12 cellular contexts compared by ENCODE assay signal in genomic region chr2:121599963-121600651, GRCh38. TPM values are rescaled to one million over a fixed set of nuclear protein-coding genes. Genes with fewer than 3 reads are reported as not detected.
DNase-seq lines count a peak whose midpoint lies in the region; ATAC-seq and TF ChIP-seq lines count a peak whose summit lies in the region.
"Had no signal": no experiment of that assay in that cellular context is flagged by ENCODE, and none has a peak within 500 bp of the region (broad histone marks: within the 10 kb centered on the region; RNA-seq: fewer than 3 reads in every experiment).

No MANE protein-coding gene starts in this region.

- H3K9me3 ChIP-seq in CD4-positive, alpha-beta memory T cell (ENCODE audit: control insufficient read depth in 1 of 2, low read length in 2 of 2): no peaks in the 10 kb centered on the region
- no peaks in the 10 kb centered on the region for H3K9me3 ChIP-seq in PC-3 (ENCODE audit: low read length)
- H3K9me3 ChIP-seq in vagina: no peaks in the 10 kb centered on the region
- H3K9me3 ChIP-seq: HAP-1, sigmoid colon had no signal

- H3K27me3 Mint-ChIP-seq in CD4-positive, alpha-beta memory T cell: no peaks in the 10 kb centered on the region

- H3K9me3 Mint-ChIP-seq in CD4-positive, alpha-beta memory T cell: no peaks in the 10 kb centered on the region

- H3K36me3 ChIP-seq in CD4-positive, alpha-beta memory T cell (ENCODE audit: insufficient read depth, low read length): peaks cover 6% of the 10 kb centered on the region
- H3K36me3 ChIP-seq in PC-3 (ENCODE audit: low read depth, low read length) (peaks cover under 1% of the 10 kb centered on the region; the same call in 1 of the 2 replicates), vagina (peaks cover 0 to 6% of the 10 kb centered on the region in 2 donors)

- CTCF ChIA-PET in CD4-positive, alpha-beta memory T cell (lab: Charles Lee; ENCODE audit: partially characterized antibody): no interaction called here
- CTCF ChIA-PET in PC-3 (lab: Charles Lee): no interaction called here

- no peaks in the 10 kb centered on the region for H3F3A ChIP-seq in PC-3 (ENCODE audit: low read length, unreplicated experiment)

- H3K4me3 Mint-ChIP-seq in CD4-positive, alpha-beta memory T cell: peak overlapping the region in 2 of 8 donors; percentile 33 to 42

- peaks cover 37 to 81% (median 67%) of the 10 kb centered on the region in 4 donors for H3K4me1 Mint-ChIP-seq in CD4-positive, alpha-beta memory T cell

- no peak overlapping the region; the same call in 1 of the 2 replicates for H3K9ac ChIP-seq in PC-3 (ENCODE audit: low read length)

- no TSS peak for BruUV-seq in PC-3 (replicated peaks; lab: Mats Ljungman, UMichigan)

- peak; percentile 69 for ATAC-seq in GM18907 (IDR thresholded peaks at IDR 0.05; ENCODE audit: unreplicated experiment)
- ATAC-seq in HG02885 (IDR thresholded peaks at IDR 0.05; ENCODE audit: poor library complexity, unreplicated experiment): peak; percentile 73
- peak; percentile 70 for ATAC-seq in PC-3

- intact Hi-C loops in CD4-positive, alpha-beta memory T cell (cut with micrococcal nuclease): loop anchor here (5.0 kb wide), 1 partner anchor 47 kb away; the partner anchor contains the start of gene CLASP1
- intact Hi-C loops in PC-3 (cut with micrococcal nuclease): loop anchor here (10.0 kb wide), 1 partner anchor 195 kb away; no protein-coding TSS in a partner anchor
- intact Hi-C loops in vagina (cut with DNase I): no loop called here

- no peak overlapping the region for H2AFZ ChIP-seq in PC-3 (ENCODE audit: low read length)

- no peak for TF ChIP-seq CTCF in PC-3 (conservative IDR thresholded peaks at IDR 0.05; ENCODE audit: low read depth, low read length)
- TF ChIP-seq CTCF in vagina (IDR thresholded peaks at IDR 0.05): no peak

- POLR2A ChIA-PET in CD4-positive, alpha-beta memory T cell (lab: Charles Lee; ENCODE audit: partially characterized antibody): no interaction called here
- POLR2A ChIA-PET in PC-3 (lab: Charles Lee; ENCODE audit: unreplicated experiment): interaction anchor here (0.6 to 1.2 kb wide), 2 partner anchors 12 to 70 kb away, joined by 5 to 7 read pairs; partner anchors contain the start of gene RNU4ATAC

- no peak overlapping the region for H3K27ac ChIP-seq in CD4-positive, alpha-beta memory T cell (ENCODE audit: low read depth, low read length)
- peak overlapping the region; percentile 85 for H3K27ac ChIP-seq in PC-3 (ENCODE audit: low read length)
- no peak overlapping the region for H3K27ac ChIP-seq in vagina
- H3K27ac ChIP-seq: sigmoid colon had no signal

- peak overlapping the region in 6 of 7 donors; percentile 6 to 69 (median 48) for H3K27ac Mint-ChIP-seq in CD4-positive, alpha-beta memory T cell

- H3K4me2 ChIP-seq in PC-3 (ENCODE audit: low read length): peak overlapping the region; percentile 11; the same call in 1 of the 2 replicates

- H3K27me3 ChIP-seq in CD4-positive, alpha-beta memory T cell (ENCODE audit: insufficient read depth, low read length): no peaks in the 10 kb centered on the region
- H3K27me3 ChIP-seq in PC-3 (ENCODE audit: low read length) (no peaks in the 10 kb centered on the region), vagina (no peaks in the 10 kb centered on the region)
- H3K27me3 ChIP-seq: sigmoid colon had no signal

- H3K79me2 ChIP-seq in PC-3 (ENCODE audit: low read length): peaks cover 62% of the 10 kb centered on the region

- peaks cover 35% of the 10 kb centered on the region for H3K4me1 ChIP-seq in CD4-positive, alpha-beta memory T cell (ENCODE audit: insufficient read depth, low read length)
- H3K4me1 ChIP-seq in PC-3 (ENCODE audit: insufficient read depth, low read length) (peaks cover 32% of the 10 kb centered on the region), vagina (peaks cover 26% of the 10 kb centered on the region)

- H4K20me1 ChIP-seq in PC-3 (ENCODE audit: low read length): no peaks in the 10 kb centered on the region

- no peaks in the 10 kb centered on the region for H3K9me2 ChIP-seq in PC-3 (replicated peaks; ENCODE audit: low read length)

- H3K4me3 ChIP-seq in CD4-positive, alpha-beta memory T cell (ENCODE audit: low read length in 2 of 2): no peak overlapping the region
- H3K4me3 ChIP-seq in PC-3 (ENCODE audit: low read length) (no peak overlapping the region), vagina (no peak overlapping the region)
- H3K4me3 ChIP-seq: HAP-1, sigmoid colon had no signal

- no peak for TF ChIP-seq POLR2A in vagina (IDR thresholded peaks at IDR 0.05)

- peaks cover 25 to 26% of the 10 kb centered on the region in 2 donors for H3K36me3 Mint-ChIP-seq in CD4-positive, alpha-beta memory T cell

- DNase-seq in CD4-positive, alpha-beta memory T cell: no peak
- DNase-seq in PC-3: peak; percentile 72
- DNase-seq in mesenteric fat pad (ENCODE audit: low spot score): no peak
- DNase-seq in MV-4-11 (lab: John Stamatoyannopoulos, UW): no peak
- DNase-seq in vagina (ENCODE audit: extremely low spot score in 2 of 2): no peak
- no peak for DNase-seq in NCI-H128 (lab: John Stamatoyannopoulos, UW; ENCODE audit: unreplicated experiment)
- DNase-seq: activated gamma-delta T cell, cortex of kidney, sigmoid colon had no signal

RNA-seq across cellular contexts. Expression of gene CLASP1, which starts 49.2 kb away (rescaled TPM):
- 10 to 100 TPM; 67.4 to 68.7 TPM for total RNA-seq in CD4-positive, alpha-beta memory T cell
- 10 to 100 TPM in 1 of 2 donors, 1 to 10 TPM in 1; 3.3 to 16.8 TPM for polyA plus RNA-seq in CD4-positive, alpha-beta memory T cell
- total RNA-seq in PC-3 (2014; rRNA removed) (24.3 and 27.0 TPM in 2 replicates), mesenteric fat pad (64.4 TPM), vagina (90.4 TPM)
